23 cellular contexts compared by ENCODE assay signal in genomic region chr2:241936457-241937133, GRCh38.
"Had no signal": no experiment of that assay in that cellular context is flagged by ENCODE, and none has a peak within 500 bp of the region (broad histone marks: within the 10 kb centered on the region; RNA-seq: fewer than 3 reads in every experiment).

No MANE protein-coding gene starts in this region.

- H3K27ac ChIP-seq: ascending aorta, esophagus squamous epithelium, heart right ventricle, lower lobe of right lung, SJSA1, suprapubic skin, transverse colon had no signal

- ATAC-seq: activated T-helper 17 cell treated with anti-CD3 and anti-CD28 coated beads, Interleukin-2, amount 50 U/mL, for 72 hours; heart right ventricle; lower lobe of right lung had no signal

- H3K27me3 ChIP-seq: ascending aorta, SJSA1, suprapubic skin, transverse colon had no signal

- H3K9me3 ChIP-seq: ascending aorta, esophagus squamous epithelium, lower lobe of right lung, suprapubic skin, transverse colon had no signal

- H3K4me3 ChIP-seq: ascending aorta, esophagus squamous epithelium, heart right ventricle, lower lobe of right lung, SJSA1, suprapubic skin, transverse colon had no signal

- H3K4me1 ChIP-seq: ascending aorta had no signal

- H3K4me3 Mint-ChIP-seq: activated naive CD4-positive, alpha-beta T cell treated with anti-CD3 and anti-CD28 coated beads for 36 hours; activated T-helper 17 cell treated with anti-CD3 and anti-CD28 coated beads, Interleukin-2, amount 50 U/mL, for 72 hours; dendritic cell treated with granulocyte-macrophage colony-stimulating factor and Interleukin-4, amounts not matched to agents 40 ng/mL and 50 ng/mL, for 4 days; immature natural killer cell; mesothelial cell of epicardium; nephron; T-helper 1 cell treated with Interleukin-12 subunit alpha and Interleukin-12 subunit beta and Interleukin-4 antibody, amounts not matched to agents 30 μg/mL and 1 μg/mL, for 36 hours had no signal

- H3K27ac Mint-ChIP-seq: activated naive CD4-positive, alpha-beta T cell treated with anti-CD3 and anti-CD28 coated beads for 36 hours; activated T-helper 17 cell treated with anti-CD3 and anti-CD28 coated beads, Interleukin-2, amount 50 U/mL, for 72 hours; dendritic cell treated with granulocyte-macrophage colony-stimulating factor and Interleukin-4, amounts not matched to agents 40 ng/mL and 50 ng/mL, for 4 days; immature natural killer cell; mesothelial cell of epicardium; nephron; progenitor cell of endocrine pancreas; T-helper 1 cell treated with Interleukin-12 subunit alpha and Interleukin-12 subunit beta and Interleukin-4 antibody, amounts not matched to agents 30 μg/mL and 1 μg/mL, for 36 hours had no signal

- H3K4me1 Mint-ChIP-seq: activated T-helper 17 cell treated with anti-CD3 and anti-CD28 coated beads, Interleukin-2, amount 50 U/mL, for 72 hours; immature natural killer cell had no signal

- H3K27me3 Mint-ChIP-seq: activated T-helper 17 cell treated with anti-CD3 and anti-CD28 coated beads, Interleukin-2, amount 50 U/mL, for 72 hours; dendritic cell treated with granulocyte-macrophage colony-stimulating factor and Interleukin-4, amounts not matched to agents 40 ng/mL and 50 ng/mL, for 4 days had no signal

- H3K9me3 Mint-ChIP-seq: activated T-helper 17 cell treated with anti-CD3 and anti-CD28 coated beads, Interleukin-2, amount 50 U/mL, for 72 hours; immature natural killer cell; T-helper 1 cell treated with Interleukin-12 subunit alpha and Interleukin-12 subunit beta and Interleukin-4 antibody, amounts not matched to agents 30 μg/mL and 1 μg/mL, for 36 hours had no signal

- DNase-seq: activated CD4-positive, alpha-beta T cell treated with anti-CD3 and anti-CD28 coated beads for 1 hour; activated naive CD4-positive, alpha-beta T cell treated with anti-CD3 and anti-CD28 coated beads for 36 hours; cerebellar nuclear complex; effector memory CD4-positive, alpha-beta T cell; esophagus squamous epithelium; heart right ventricle; immature natural killer cell; lower lobe of right lung; nucleus accumbens; stimulated activated CD4-positive, alpha-beta T cell treated with anti-CD3 and anti-CD28 coated beads, Interleukin-12 subunit alpha, Interleukin-12 subunit beta, amount 100 ng/mL, for 4 hours; stimulated activated CD4-positive, alpha-beta T cell treated with anti-CD3 and anti-CD28 coated beads, Interleukin-1b, Interleukin-23, amount 100 ng/mL, for 48 hours; stimulated activated CD8-positive, alpha-beta memory T cell treated with anti-CD3 and anti-CD28 coated beads, Interleukin-4, amount 100 ng/mL, for 48 hours; stimulated activated naive CD4-positive, alpha-beta T cell treated with Interleukin-2 at 50 U/mL for 16 hours; transverse colon had no signal

- H3K36me3 ChIP-seq: ascending aorta, esophagus squamous epithelium, heart right ventricle, lower lobe of right lung, SJSA1, suprapubic skin, transverse colon had no signal
